25 cellular contexts compared by ENCODE assay signal in genomic region chr1:54159733-54160316, GRCh38. TPM values are rescaled to one million over a fixed set of nuclear protein-coding genes. Genes with fewer than 3 reads are reported as not detected.
DNase-seq lines count a peak whose midpoint lies in the region; ATAC-seq, FAIRE-seq and TF ChIP-seq lines count a peak whose summit lies in the region.
"Had no signal": no experiment of that assay in that cellular context is flagged by ENCODE, and none has a peak within 500 bp of the region (broad histone marks: within the 10 kb centered on the region; RNA-seq: fewer than 3 reads in every experiment).

No MANE protein-coding gene starts in this region.

- H2BK12ac ChIP-seq in H1 (ENCODE audit: low read depth, low read length) = 0 out of 2 replicates have a peak overlapping the region, but pooled peaks have one; percentile 39

- no peak for TF ChIP-seq RAD21 in H1 (IDR thresholded peaks at IDR 0.05 in 1 of 2, conservative IDR thresholded peaks at IDR 0.05 in 1 of 2; ENCODE audit: low read depth in 2 of 2, low read length in 2 of 2)

- DNase-seq in NB4 (ENCODE audit: low read depth) = peak; percentile 30
- no peak for DNase-seq in H1 (ENCODE audit: low read depth in 1 of 2, low spot score in 2 of 2)
- no peak for DNase-seq in neural progenitor cell (ENCODE audit: low spot score)
- peak; percentile 56 for DNase-seq in upper lobe of right lung
- DNase-seq in GDM1 (lab: John Stamatoyannopoulos, UW) = no peak
- DNase-seq in upper lobe of left lung = no peak
- DNase-seq: Caco-2; CD4-positive, alpha-beta memory T cell; DMS 273 treated with DMSO at 0.1 percent for 48 hours; DMS79 treated with DMSO at 0.1 percent for 48 hours; NCI-H1105 treated with DMSO at 0.1 percent for 48 hours; NCI-H2081 treated with DMSO at 0.1 percent for 48 hours; NCI-H2171 treated with DMSO at 0.1 percent for 48 hours; NCI-H524 treated with DMSO at 0.1 percent for 48 hours; NCI-H82; SHP77 treated with DMSO at 0.1 percent for 48 hours had no signal

- CTCF ChIA-PET in H1 (lab: Charles Lee; ENCODE audit: partially characterized antibody) = interaction anchor here (0.8 to 1.1 kb wide), 2 partner anchors 22 to 35 kb away, joined by 3 to 7 read pairs; no protein-coding TSS in a partner anchor

- no peak overlapping the region for H3K14ac ChIP-seq in H1 (ENCODE audit: insufficient read length)

- H3K27me3 Mint-ChIP-seq in neural progenitor cell (ENCODE audit: insufficient read depth, low read depth) = peaks cover 5% of the 10 kb centered on the region
- H3K27me3 Mint-ChIP-seq: CD4-positive, alpha-beta memory T cell had no signal

- peak overlapping the region; percentile 19 for H3K27ac Mint-ChIP-seq in neural progenitor cell
- H3K27ac Mint-ChIP-seq: CD4-positive, alpha-beta memory T cell had no signal

- H3K27me3 ChIP-seq in H1 (replicated peaks in 1 of 4; ENCODE audit: control insufficient read depth in 3 of 4, extremely low read depth in 1 of 4, insufficient read depth in 3 of 4, low read length in 3 of 4) (no peaks in the 10 kb centered on the region), neural progenitor cell (no peaks in the 10 kb centered on the region), upper lobe of right lung (no peaks in the 10 kb centered on the region), upper lobe of left lung (no peaks in the 10 kb centered on the region)

- no peaks in the 10 kb centered on the region for H3K79me1 ChIP-seq in H1 (ENCODE audit: low read depth, low read length)

- WGBS in H1 (ENCODE audit: extremely low coverage in 1 of 2, insufficient coverage in 1 of 2, insufficient read length in 1 of 2, insufficient replicate concordance in 2 of 2, low coverage in 1 of 2, low lambda C conversion rate in 2 of 2, missing lambda C conversion rate in 1 of 2), 2 experiments = 78% methylated on average over 4 of the region's 4 CpGs; no CpG with 5 or more reads in 1 of the 2 experiments
- 48 to 79% methylated on average over 2 to 4 of the region's 4 CpGs for WGBS in upper lobe of left lung, 2 donors

- H3K18ac ChIP-seq in H1 (ENCODE audit: extremely low read depth, low read length) = no peak overlapping the region

- no peak overlapping the region for H2BK5ac ChIP-seq in H1 (ENCODE audit: low read depth, low read length)

- H4K8ac ChIP-seq in H1 (ENCODE audit: extremely low read depth, insufficient read depth, low read length) = no peak overlapping the region; the same call in 1 of the 2 replicates

- H4K20me1 ChIP-seq in H1 (replicated peaks in 1 of 2; ENCODE audit: control insufficient read depth in 1 of 2, insufficient read depth in 2 of 2, low read length in 2 of 2) = no peaks in the 10 kb centered on the region
- no peaks in the 10 kb centered on the region for H4K20me1 ChIP-seq in neural progenitor cell (ENCODE audit: low read depth)

- TF ChIP-seq POLR2A in NB4 (IDR thresholded peaks at IDR 0.05; ENCODE audit: extremely low read depth, insufficient read length) (no peak), H1 (IDR thresholded peaks at IDR 0.05; ENCODE audit: control extremely low read depth in 1 of 2, low read depth in 2 of 2, low read length in 2 of 2) (no peak), upper lobe of left lung (IDR thresholded peaks at IDR 0.05) (no peak)

- no peaks in the 10 kb centered on the region for H3K9me3 ChIP-seq in H1 (ENCODE audit: insufficient read depth in 2 of 2, low read depth in 1 of 2, low read length in 1 of 2)
- H3K9me3 ChIP-seq in neural progenitor cell (ENCODE audit: low read depth) = no peaks in the 10 kb centered on the region
- no peaks in the 10 kb centered on the region for H3K9me3 ChIP-seq in upper lobe of right lung
- no peaks in the 10 kb centered on the region for H3K9me3 ChIP-seq in upper lobe of left lung
- H3K9me3 ChIP-seq: Caco-2, HAP-1 had no signal

- no peak overlapping the region for H3K9ac ChIP-seq in H1 (replicated peaks in 1 of 4; ENCODE audit: extremely low read depth in 1 of 4, low read depth in 3 of 4, low read length in 3 of 4)
- H3K9ac ChIP-seq in neural progenitor cell = no peak overlapping the region
- H3K9ac ChIP-seq: KMS-11 had no signal

- FAIRE-seq in H1 (lab: Jason Lieb, UNC) = no peak
- FAIRE-seq: GM12878 had no signal

- no peak for ATAC-seq in upper lobe of right lung
- ATAC-seq in upper lobe of left lung (ENCODE audit: low FRiP score in 2 of 2) = no peak
- ATAC-seq in HG03442 (IDR thresholded peaks at IDR 0.05; ENCODE audit: unreplicated experiment) = no peak
- ATAC-seq: GM12878 had no signal

- H2AFZ ChIP-seq in H1 (ENCODE audit: low read length) (no peak overlapping the region), neural progenitor cell (replicated peaks) (no peak overlapping the region)

- no peak overlapping the region for H3K4ac ChIP-seq in H1 (replicated peaks; ENCODE audit: insufficient read length, low read depth, low read length)

- H4K5ac ChIP-seq in H1 (ENCODE audit: insufficient read length, low read depth, low read length) = no peak overlapping the region

- no peak overlapping the region for H2BK120ac ChIP-seq in H1 (replicated peaks; ENCODE audit: low read depth, low read length)

- no peak overlapping the region for H3K4me3 ChIP-seq in NB4 (ENCODE audit: low read depth, low read length)
- no peak overlapping the region for H3K4me3 ChIP-seq in H1 (ENCODE audit: extremely low read depth in 1 of 4, insufficient read depth in 2 of 4, low read depth in 3 of 4, low read length in 4 of 4)
- no peak overlapping the region for H3K4me3 ChIP-seq in neural progenitor cell
- H3K4me3 ChIP-seq in upper lobe of right lung = no peak overlapping the region
- H3K4me3 ChIP-seq in upper lobe of left lung = no peak overlapping the region
- H3K4me3 ChIP-seq: GM12878, HAP-1, SK-N-MC had no signal

- 0 out of 2 replicates have a peak overlapping the region, but pooled peaks have one; percentile 31 for H2BK15ac ChIP-seq in H1 (ENCODE audit: low read length)

- TF ChIP-seq EP300 in H1 (IDR thresholded peaks at IDR 0.05; ENCODE audit: borderline replicate concordance in 1 of 2, low read depth in 2 of 2, low read length in 2 of 2) (no peak), upper lobe of left lung (IDR thresholded peaks at IDR 0.05) (no peak)

- peaks cover 3% of the 10 kb centered on the region for H3K4me1 Mint-ChIP-seq in neural progenitor cell
- H3K4me1 Mint-ChIP-seq: CD4-positive, alpha-beta memory T cell had no signal

- H2AK5ac ChIP-seq in H1 (ENCODE audit: low read depth, low read length) = no peak overlapping the region

- H3K4me1 ChIP-seq in H1 (replicated peaks in 1 of 4; ENCODE audit: control insufficient read depth in 3 of 4, insufficient read depth in 4 of 4, low read length in 3 of 4) (no peaks in the 10 kb centered on the region), neural progenitor cell (no peaks in the 10 kb centered on the region), upper lobe of right lung (peaks cover 5% of the 10 kb centered on the region), upper lobe of left lung (no peaks in the 10 kb centered on the region)
- H3K4me1 ChIP-seq: HAP-1 had no signal

- POLR2A ChIA-PET in H1 (lab: Charles Lee; ENCODE audit: partially characterized antibody) = no interaction called here

- H3K79me2 ChIP-seq in H1 (ENCODE audit: control insufficient read depth in 1 of 2, insufficient read depth in 2 of 2, low read length in 2 of 2) = no peaks in the 10 kb centered on the region
- no peaks in the 10 kb centered on the region for H3K79me2 ChIP-seq in neural progenitor cell (ENCODE audit: low read depth)

- peaks cover 3% of the 10 kb centered on the region for H3K36me3 Mint-ChIP-seq in neural progenitor cell
- H3K36me3 Mint-ChIP-seq: CD4-positive, alpha-beta memory T cell had no signal

- H3K36me3 ChIP-seq in H1 (ENCODE audit: control insufficient read depth in 2 of 4, insufficient read depth in 4 of 4, low read length in 3 of 4) (no peaks in the 10 kb centered on the region), neural progenitor cell (no peaks in the 10 kb centered on the region), upper lobe of right lung (no peaks in the 10 kb centered on the region), upper lobe of left lung (no peaks in the 10 kb centered on the region)
- H3K36me3 ChIP-seq: HAP-1 had no signal

- H3K4me3 Mint-ChIP-seq in neural progenitor cell = no peak overlapping the region
- H3K4me3 Mint-ChIP-seq: CD4-positive, alpha-beta memory T cell had no signal

- no peak overlapping the region for H3K27ac ChIP-seq in H1 (ENCODE audit: low read depth, low read length)
- no peak overlapping the region for H3K27ac ChIP-seq in neural progenitor cell
- no peak overlapping the region for H3K27ac ChIP-seq in upper lobe of right lung
- peak overlapping the region in 1 of 4 donors; percentile 6 for H3K27ac ChIP-seq in upper lobe of left lung
- H3K27ac ChIP-seq: HL-60, KMS-11, SK-N-MC had no signal

- no peak overlapping the region for H3K23ac ChIP-seq in H1 (ENCODE audit: insufficient read length)

- intact Hi-C loops in upper lobe of right lung (cut with DNase I) = no loop called here

- no peak overlapping the region for H3K56ac ChIP-seq in H1 (replicated peaks; ENCODE audit: insufficient read length, low read depth, low read length)

- H3K4me2 ChIP-seq in H1 (ENCODE audit: insufficient read depth in 1 of 2, low read depth in 2 of 2, low read length in 2 of 2) = no peak overlapping the region
- H3K4me2 ChIP-seq in neural progenitor cell = no peak overlapping the region
- H3K4me2 ChIP-seq: KMS-11 had no signal

- H2BK20ac ChIP-seq in H1 (ENCODE audit: low read length) = no peak overlapping the region

- no peaks in the 10 kb centered on the region for H3F3A ChIP-seq in neural progenitor cell (ENCODE audit: low read depth)

- no peaks in the 10 kb centered on the region for H3K9me3 Mint-ChIP-seq in neural progenitor cell
- H3K9me3 Mint-ChIP-seq: CD4-positive, alpha-beta memory T cell had no signal

- H3K23me2 ChIP-seq in H1 (ENCODE audit: low read depth, low read length) = no peaks in the 10 kb centered on the region

- no peak overlapping the region for H4K91ac ChIP-seq in H1 (replicated peaks; ENCODE audit: insufficient read length, low read length)

- no peak for TF ChIP-seq CTCF in NB4 (IDR thresholded peaks at IDR 0.05; ENCODE audit: low read depth, low read length)
- no peak for TF ChIP-seq CTCF in H1 (IDR thresholded peaks at IDR 0.05; ENCODE audit: control extremely low read depth in 1 of 3, insufficient read depth in 1 of 3, low read depth in 1 of 3, low read length in 3 of 3)
- TF ChIP-seq CTCF in neural progenitor cell (IDR thresholded peaks at IDR 0.05) = no peak
- no peak for TF ChIP-seq CTCF in upper lobe of right lung (IDR thresholded peaks at IDR 0.05)
- TF ChIP-seq CTCF in upper lobe of left lung (IDR thresholded peaks at IDR 0.05) = no peak

RNA-seq across cellular contexts. Expression of gene CDCP2, which starts 7.0 kb away (rescaled TPM):
- total RNA-seq in H1 (2021; fragmentation: NEBNext Ultra II Directional; extraction: Animal tissue kit (Norgen Biotek cat#: 25700)) = not detected in 2 replicates
- polyA plus RNA-seq in H1 (2011; rRNA removed) = not detected in 2 replicates
- not detected for polyA plus RNA-seq in H1 (2011; cell fraction: cytosol; rRNA removed)
- polyA plus RNA-seq in H1 (2011; cell fraction: nucleus; rRNA removed) = 0.04 TPM
- not detected in 4 replicates for polyA plus RNA-seq in H1 (2012, experiment 1 of 2)
- not detected for polyA plus RNA-seq in H1 (2012, experiment 2 of 2)
- polyA plus RNA-seq in H1 (2013, experiment 1 of 2) = not detected
- polyA plus RNA-seq in H1 (2013, experiment 2 of 2) = not detected
- 0.19 TPM in 1 of 2 replicates, not detected in the other for polyA minus RNA-seq in H1 (2011; rRNA and poly(A)+ RNA removed)
- polyA minus RNA-seq in H1 (2011; cell fraction: cytosol; rRNA and poly(A)+ RNA removed) = not detected
- not detected for polyA minus RNA-seq in H1 (2011; cell fraction: nucleus; rRNA and poly(A)+ RNA removed)
- total RNA-seq in neural progenitor cell (ENCODE audit: low replicate concordance) = 0.15 TPM in 1 of 2 replicates, not detected in the other
- total RNA-seq in upper lobe of right lung = 0.35 TPM
- total RNA-seq in upper lobe of left lung = not detected
- total RNA-seq: Caco-2, HT1080, RPMI7951 had no signal
- polyA plus RNA-seq: BJ; CD4-positive, alpha-beta memory T cell; GM12878 had no signal

RNA-seq across cellular contexts. Expression of gene CYB5RL, which starts 40.0 kb away (rescaled TPM):
- 14.1 and 15.1 TPM in 2 replicates for total RNA-seq in H1 (2021; fragmentation: NEBNext Ultra II Directional; extraction: Animal tissue kit (Norgen Biotek cat#: 25700))
- polyA plus RNA-seq in H1 (2011; rRNA removed) = 13.2 and 14.8 TPM in 2 replicates
- 15.9 TPM for polyA plus RNA-seq in H1 (2011; cell fraction: cytosol; rRNA removed)
- 17.3 TPM for polyA plus RNA-seq in H1 (2011; cell fraction: nucleus; rRNA removed)
- 10.0 to 12.0 TPM (median 10.7 TPM) in 4 replicates for polyA plus RNA-seq in H1 (2012, experiment 1 of 2)
- polyA plus RNA-seq in H1 (2012, experiment 2 of 2) = 7.0 TPM
- 8.2 TPM for polyA plus RNA-seq in H1 (2013, experiment 1 of 2)
- 8.5 TPM for polyA plus RNA-seq in H1 (2013, experiment 2 of 2)
- polyA minus RNA-seq in H1 (2011; rRNA and poly(A)+ RNA removed) = 18.8 and 22.4 TPM in 2 replicates
- 5.1 TPM for polyA minus RNA-seq in H1 (2011; cell fraction: cytosol; rRNA and poly(A)+ RNA removed)
- 14.9 TPM for polyA minus RNA-seq in H1 (2011; cell fraction: nucleus; rRNA and poly(A)+ RNA removed)
- total RNA-seq in neural progenitor cell (ENCODE audit: low replicate concordance) (6.4 and 9.0 TPM in 2 replicates), upper lobe of right lung (8.8 TPM), upper lobe of left lung (1 to 10 TPM; 2.7 to 10.0 (median 6.6) TPM)

RNA-seq across cellular contexts. Expression of gene MRPL37, which starts 40.1 kb away (rescaled TPM):
- total RNA-seq in H1 (2021; fragmentation: NEBNext Ultra II Directional; extraction: Animal tissue kit (Norgen Biotek cat#: 25700)) = 126 and 129 TPM in 2 replicates
- polyA plus RNA-seq in H1 (2011; rRNA removed) = 45.5 and 66.6 TPM in 2 replicates
- 50.6 TPM for polyA plus RNA-seq in H1 (2011; cell fraction: cytosol; rRNA removed)
- polyA plus RNA-seq in H1 (2011; cell fraction: nucleus; rRNA removed) = 44.3 TPM
- polyA plus RNA-seq in H1 (2012, experiment 1 of 2) = 139 to 155 TPM (median 151 TPM) in 4 replicates
- 260 TPM for polyA plus RNA-seq in H1 (2012, experiment 2 of 2)
- polyA plus RNA-seq in H1 (2013, experiment 1 of 2) = 113 TPM
- 115 TPM for polyA plus RNA-seq in H1 (2013, experiment 2 of 2)
- polyA minus RNA-seq in H1 (2011; rRNA and poly(A)+ RNA removed) = 36.0 and 42.4 TPM in 2 replicates
- polyA minus RNA-seq in H1 (2011; cell fraction: cytosol; rRNA and poly(A)+ RNA removed) = 23.6 TPM
- 26.2 TPM for polyA minus RNA-seq in H1 (2011; cell fraction: nucleus; rRNA and poly(A)+ RNA removed)
- total RNA-seq in neural progenitor cell (ENCODE audit: low replicate concordance) (60.4 and 93.4 TPM in 2 replicates), upper lobe of right lung (41.9 TPM), upper lobe of left lung (10 to 100 TPM; 33.2 to 58.2 (median 47.0) TPM)

Comparison
In these comparisons a context has a peak if more than half of its experiments do, and no peak if none do; other contexts are left out.
1. DNase-seq: peak in NB4 (single experiment) and upper lobe of right lung (single experiment); none in H1 (0 of 2), neural progenitor cell (single experiment), GDM1 (single experiment) and upper lobe of left lung (0 of 2).